13 cellular contexts compared by ENCODE assay signal in genomic region chr6:135280375-135281136, GRCh38.
DNase-seq lines count a peak whose midpoint lies in the region; ATAC-seq and TF ChIP-seq lines count a peak whose summit lies in the region.
"Had no signal": no experiment of that assay in that cellular context is flagged by ENCODE, and none has a peak within 500 bp of the region (broad histone marks: within the 10 kb centered on the region; RNA-seq: fewer than 3 reads in every experiment).

No MANE protein-coding gene starts in this region.

- H3K4me3 Mint-ChIP-seq in MCF 10A (ENCODE audit: unreplicated experiment): no peak overlapping the region

- no peaks in the 10 kb centered on the region for H3K27me3 ChIP-seq in mammary epithelial cell (ENCODE audit: insufficient read depth, low read length)
- H3K27me3 ChIP-seq: thyroid gland had no signal

- BruUV-seq in MCF 10A (replicated peaks; lab: Mats Ljungman, UMichigan): no TSS peak
- BruUV-seq in mammary epithelial cell (replicated peaks; lab: Mats Ljungman, UMichigan): no TSS peak

- H3K4me2 ChIP-seq in mammary epithelial cell (ENCODE audit: insufficient read depth, low read depth, low read length): no peak overlapping the region

- no peaks in the 10 kb centered on the region for H4K20me1 ChIP-seq in mammary epithelial cell (ENCODE audit: insufficient read depth, low read length)

- no peaks in the 10 kb centered on the region for H3K4me1 Mint-ChIP-seq in MCF 10A (ENCODE audit: insufficient read depth, unreplicated experiment)

- peak; percentile 70 for DNase-seq in MCF 10A (ENCODE audit: unreplicated experiment)
- no peak for DNase-seq in mammary epithelial cell
- DNase-seq in NOMO-1 treated with DMSO at 0.1 percent for 48 hours (lab: John Stamatoyannopoulos, UW; ENCODE audit: unreplicated experiment): peak; percentile 99
- peak; percentile 80 for DNase-seq in cerebellar cortex (ENCODE audit: low spot score)
- no peak for DNase-seq in hepatic stellate cell (ENCODE audit: low spot score)
- DNase-seq in NCI-H526 (lab: John Stamatoyannopoulos, UW): no peak
- DNase-seq: activated T-cell treated with anti-CD3 and anti-CD28 coated beads, Interleukin-2, amount 50 U/mL, for 1 hour; NCI-H526 treated with DMSO at 0.1 percent for 48 hours; posterior cingulate gyrus; thyroid gland had no signal

- no peak for ATAC-seq in GM18858 (IDR thresholded peaks at IDR 0.05; ENCODE audit: unreplicated experiment)
- no peak for ATAC-seq in GM21825 (IDR thresholded peaks at IDR 0.05; ENCODE audit: unreplicated experiment)
- ATAC-seq: left lobe of liver had no signal

- H3K27ac Mint-ChIP-seq in MCF 10A (ENCODE audit: low read depth, unreplicated experiment): no peak overlapping the region

- H3K9me3 ChIP-seq in mammary epithelial cell (replicated peaks; ENCODE audit: insufficient read depth, low read length): no peaks in the 10 kb centered on the region
- H3K9me3 ChIP-seq: thyroid gland had no signal

- no peak overlapping the region for H3K9ac ChIP-seq in mammary epithelial cell (ENCODE audit: insufficient read depth, low read length)

- CTCF ChIA-PET in MCF 10A (lab: Yijun Ruan, JAX) (interaction anchor here (0.6 to 0.9 kb wide), 3 partner anchors 9 to 222 kb away, joined by 3 read pairs; no protein-coding TSS in a partner anchor), mammary epithelial cell (lab: Charles Lee; ENCODE audit: low non-redundant PET) (no interaction called here)

- H3K36me3 ChIP-seq in mammary epithelial cell (ENCODE audit: insufficient read depth, low read length): no peaks in the 10 kb centered on the region
- H3K36me3 ChIP-seq: thyroid gland had no signal

- POLR2A ChIA-PET in MCF 10A (lab: Yijun Ruan, JAX): interaction anchor here (1.5 kb wide), 1 partner anchor 10 kb away, joined by 8 read pairs; no protein-coding TSS in a partner anchor

- 69% methylated on average over 6 of the region's 6 CpGs for WGBS in mammary epithelial cell (ENCODE audit: low coverage, missing lambda C conversion rate)

- dilution Hi-C loops in mammary epithelial cell (cut with HindIII; ENCODE audit: low sequenced_read_pairs): no loop called here

- intact Hi-C loops in MCF 10A (cut with micrococcal nuclease): no loop called here
- intact Hi-C loops in mammary epithelial cell (cut with micrococcal nuclease): no loop called here

- H3K27ac ChIP-seq in mammary epithelial cell (ENCODE audit: insufficient read depth, low read depth, low read length): no peak overlapping the region
- H3K27ac ChIP-seq: thyroid gland had no signal

- no peaks in the 10 kb centered on the region for H3K36me3 Mint-ChIP-seq in MCF 10A (ENCODE audit: insufficient read depth, unreplicated experiment)

- no peaks in the 10 kb centered on the region for H3K4me1 ChIP-seq in mammary epithelial cell (ENCODE audit: insufficient read depth, low read length)
- H3K4me1 ChIP-seq: thyroid gland had no signal

- no peak overlapping the region for H3K4me3 ChIP-seq in mammary epithelial cell (replicated peaks in 1 of 3; ENCODE audit: insufficient read depth in 1 of 3, low read depth in 2 of 3, low read length in 3 of 3)
- H3K4me3 ChIP-seq: thyroid gland had no signal

- H3K79me2 ChIP-seq in mammary epithelial cell (ENCODE audit: insufficient read depth, low read length): no peaks in the 10 kb centered on the region

- in situ Hi-C loops in mammary epithelial cell (cut with MboI; ENCODE audit: low sequenced_read_pairs in 2 of 2): no loop called here

- no peaks in the 10 kb centered on the region for H3K9me3 Mint-ChIP-seq in MCF 10A (ENCODE audit: unreplicated experiment)

- no peak overlapping the region for H2AFZ ChIP-seq in mammary epithelial cell (ENCODE audit: low read depth, low read length)

- no peak for TF ChIP-seq CTCF in MCF 10A (IDR thresholded peaks at IDR 0.05; ENCODE audit: unreplicated experiment)
- no peak for TF ChIP-seq CTCF in mammary epithelial cell (conservative IDR thresholded peaks at IDR 0.05 in 1 of 2, IDR thresholded peaks at IDR 0.05 in 1 of 2; ENCODE audit: extremely low read depth in 1 of 2, insufficient read depth in 1 of 2, low read depth in 1 of 2, low read length in 2 of 2)

- no peaks in the 10 kb centered on the region for H3K27me3 Mint-ChIP-seq in MCF 10A (ENCODE audit: insufficient read depth, unreplicated experiment)

Comparison
In these comparisons a context has a peak if more than half of its experiments do, and no peak if none do; other contexts are left out.
1. DNase-seq: peak in MCF 10A (single experiment), NOMO-1 treated with DMSO at 0.1 percent for 48 hours (single experiment) and cerebellar cortex (single experiment); none in mammary epithelial cell (single experiment), hepatic stellate cell (single experiment) and NCI-H526 (0 of 2).